10 cellular contexts compared by ENCODE assay signal in genomic region chr13:93244141-93244917, GRCh38. TPM values are rescaled to one million over a fixed set of nuclear protein-coding genes. Genes with fewer than 3 reads are reported as not detected.
A peak's percentile ranks its signal among the peaks of the same experiment; 100 is the strongest.
DNase-seq lines count a peak whose midpoint lies in the region; ATAC-seq and TF ChIP-seq lines count a peak whose summit lies in the region.
"Had no signal": no experiment of that assay in that cellular context is flagged by ENCODE, and none has a peak within 500 bp of the region (broad histone marks: within the 10 kb centered on the region; RNA-seq: fewer than 3 reads in every experiment).

No MANE protein-coding gene starts in this region.

- H3K4me3 ChIP-seq in Caco-2 (ENCODE audit: low read depth, low read length): no peak overlapping the region
- H3K4me3 ChIP-seq: thyroid gland had no signal

- H3K4me1 ChIP-seq in Caco-2: no peaks in the 10 kb centered on the region
- H3K4me1 ChIP-seq: thyroid gland had no signal

- peak; percentile 45 for DNase-seq in HCEC 1CT
- DNase-seq in amniotic epithelial cell (ENCODE audit: low read depth): peak; percentile 66
- DNase-seq in iris pigment epithelial cell (ENCODE audit: low read depth): peak; percentile 63
- peak; percentile 59 for DNase-seq in superior temporal gyrus (ENCODE audit: extremely low spot score)
- no peak for DNase-seq in Caco-2
- DNase-seq: NCI-H446 had no signal

- TF ChIP-seq CTCF in Caco-2 (IDR thresholded peaks at IDR 0.05; ENCODE audit: insufficient read depth in 1 of 2, low read depth in 1 of 2, low read length in 1 of 2, severe bottlenecking in 1 of 2, unreplicated experiment in 1 of 2): no peak

- CTCF ChIA-PET in Caco-2 (lab: Charles Lee): interaction anchor here (0.6 kb wide), 1 partner anchor 522 kb away, joined by 3 read pairs; no protein-coding TSS in a partner anchor

- H3K27me3 Mint-ChIP-seq in Caco-2 (ENCODE audit: insufficient read depth, unreplicated experiment): no peaks in the 10 kb centered on the region

- no peaks in the 10 kb centered on the region for H3K36me3 ChIP-seq in Caco-2 (ENCODE audit: control insufficient read depth, insufficient read depth, low read length)
- H3K36me3 ChIP-seq: thyroid gland had no signal

- POLR2A ChIA-PET in Caco-2 (lab: Charles Lee): no interaction called here

- H3K36me3 Mint-ChIP-seq in Caco-2 (ENCODE audit: insufficient read depth, unreplicated experiment): no peaks in the 10 kb centered on the region

- no peaks in the 10 kb centered on the region for H3K27me3 ChIP-seq in Caco-2 (replicated peaks; ENCODE audit: control insufficient read depth, insufficient read depth, low read length)
- H3K27me3 ChIP-seq: thyroid gland had no signal

- ATAC-seq in HG03280 (IDR thresholded peaks at IDR 0.05; ENCODE audit: unreplicated experiment) (no peak), HG02642 (IDR thresholded peaks at IDR 0.05; ENCODE audit: poor library complexity, unreplicated experiment) (no peak), GM19395 (IDR thresholded peaks at IDR 0.05; ENCODE audit: unreplicated experiment) (no peak)

- no peaks in the 10 kb centered on the region for H3K4me1 Mint-ChIP-seq in Caco-2 (ENCODE audit: low read depth, unreplicated experiment)

- H3K9me3 ChIP-seq in Caco-2: peaks cover 5% of the 10 kb centered on the region
- H3K9me3 ChIP-seq: thyroid gland had no signal

- H3K4me3 Mint-ChIP-seq in Caco-2 (ENCODE audit: unreplicated experiment): no peak overlapping the region

- intact Hi-C loops in Caco-2 (cut with micrococcal nuclease; ENCODE audit: unreplicated experiment): no loop called here

- no peak overlapping the region for H3K27ac Mint-ChIP-seq in Caco-2 (ENCODE audit: unreplicated experiment)

- H3K9me3 Mint-ChIP-seq in Caco-2 (ENCODE audit: unreplicated experiment): peaks cover 23% of the 10 kb centered on the region

- no TSS peak for BruUV-seq in Caco-2 (replicated peaks; lab: Mats Ljungman, UMichigan)

RNA-seq across cellular contexts. Expression of gene GPC6, which starts 17.7 kb away (rescaled TPM):
- 0.07 and 0.16 TPM in 2 replicates for total RNA-seq in Caco-2 (2022)

Comparison
In these comparisons a context has a peak if more than half of its experiments do, and no peak if none do; other contexts are left out.
1. DNase-seq: peak in HCEC 1CT (single experiment), amniotic epithelial cell (single experiment), iris pigment epithelial cell (single experiment) and superior temporal gyrus (single experiment); none in Caco-2 (0 of 2).